In the genomic region with DNA sequence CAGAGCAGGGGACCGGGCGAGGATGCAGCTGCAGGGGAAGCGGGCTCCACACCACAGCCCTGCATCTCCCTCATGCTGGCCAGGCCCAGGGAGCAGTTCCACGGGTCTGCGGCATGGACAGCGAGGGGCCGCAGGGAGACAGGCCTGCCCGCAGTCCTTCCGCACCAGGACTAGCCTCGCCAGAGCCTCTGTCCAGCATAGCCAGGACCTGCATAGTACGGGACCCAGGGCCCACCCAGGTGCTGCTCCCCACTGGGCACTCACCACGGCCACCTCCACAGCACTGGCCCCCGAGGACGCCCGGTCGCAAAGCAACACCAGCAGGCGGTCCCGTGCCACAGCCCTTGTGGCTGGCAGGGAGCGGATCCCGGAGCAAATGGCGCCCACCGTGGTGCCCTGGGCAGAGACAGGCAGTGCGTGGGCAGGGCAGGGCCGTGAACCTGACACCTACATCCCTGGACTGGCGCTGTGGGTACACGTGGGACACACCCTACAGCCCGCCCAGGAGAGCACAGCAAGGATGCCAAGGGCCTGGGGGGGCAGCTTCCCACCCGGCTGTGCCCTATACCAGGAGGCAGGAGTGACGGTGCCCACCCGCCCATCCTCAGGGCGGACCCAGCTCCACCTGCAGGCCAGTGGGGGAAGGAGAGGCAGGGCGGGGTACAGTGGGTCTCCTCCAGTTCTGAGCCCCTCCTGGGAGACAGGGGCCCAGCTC, we compare ENCODE assay signal across 19 cellular contexts. TPM values are rescaled to one million over a fixed set of nuclear protein-coding genes. Genes with fewer than 3 reads are reported as not detected.
DNase-seq lines count a peak whose midpoint lies in the region; ATAC-seq and TF ChIP-seq lines count a peak whose summit lies in the region.
"Had no signal": no experiment of that assay in that cellular context is flagged by ENCODE, and none has a peak within 500 bp of the region (broad histone marks: within the 10 kb centered on the region; RNA-seq: fewer than 3 reads in every experiment).

No MANE protein-coding gene starts in this region.

- no peak overlapping the region for H3K27ac Mint-ChIP-seq in activated T-cell treated with anti-CD3 and anti-CD28 coated beads, Interleukin-2, amount 50 U/mL, for 24 hours
- no peak overlapping the region for H3K27ac Mint-ChIP-seq in HFFc6
- H3K27ac Mint-ChIP-seq: activated B cell treated with CpG ODN at 0.5 μM for 24 hours; CD4-positive, alpha-beta T cell; T-helper 1 cell treated with Interleukin-12 subunit alpha and Interleukin-12 subunit beta and Interleukin-4 antibody, amounts not matched to agents 30 μg/mL and 1 μg/mL, for 36 hours had no signal

- intact Hi-C loops in heart left ventricle (cut with DNase I): no loop called here
- intact Hi-C loops in spleen (cut with DNase I; ENCODE audit: low total_unique reads): no loop called here

- H3K36me3 ChIP-seq in heart left ventricle (peaks cover 0 to 82% (median 12%) of the 10 kb centered on the region in 9 donors), spleen (peaks cover 0 to 2% (median 0%) of the 10 kb centered on the region in 6 donors)

- H3K9me3 Mint-ChIP-seq in activated T-cell treated with anti-CD3 and anti-CD28 coated beads, Interleukin-2, amount 50 U/mL, for 24 hours: peaks cover 3% of the 10 kb centered on the region
- H3K9me3 Mint-ChIP-seq in HFFc6: peaks cover 13% of the 10 kb centered on the region
- H3K9me3 Mint-ChIP-seq: CD4-positive, alpha-beta T cell had no signal

- peak; percentile 12 for DNase-seq in activated T-cell treated with anti-CD3 and anti-CD28 coated beads, Interleukin-2, amount 50 U/mL, for 1 hour
- no peak for DNase-seq in activated T-cell treated with anti-CD3 and anti-CD28 coated beads, Interleukin-2, amount 50 U/mL, for 24 hours
- no peak for DNase-seq in HFFc6
- DNase-seq in heart left ventricle: peak in 3 of 5 donors; percentile 14 to 60 (median 15)
- peak; percentile 68 for DNase-seq in spleen
- no peak for DNase-seq in NCI-H2227 (lab: John Stamatoyannopoulos, UW; ENCODE audit: unreplicated experiment)
- no peak for DNase-seq in activated gamma-delta T cell (lab: John Stamatoyannopoulos, UW)
- DNase-seq in SKM-1 (lab: John Stamatoyannopoulos, UW; ENCODE audit: unreplicated experiment): no peak
- DNase-seq: activated B cell treated with CpG ODN at 0.5 μM for 24 hours; activated naive CD4-positive, alpha-beta T cell treated with Interleukin-2 at 50 U/mL for 16 hours; dermis blood vessel endothelial cell; NCI-H1417 treated with DMSO at 0.1 percent for 48 hours; NCI-H226; NK-92 treated with Interleukin-12 subunit alpha and Interleukin-12 subunit beta, amount 100 ng/mL, for 24 hours; occipital lobe had no signal

- H3K4me3 Mint-ChIP-seq in activated T-cell treated with anti-CD3 and anti-CD28 coated beads, Interleukin-2, amount 50 U/mL, for 24 hours: no peak overlapping the region
- no peak overlapping the region for H3K4me3 Mint-ChIP-seq in HFFc6
- H3K4me3 Mint-ChIP-seq: activated B cell treated with CpG ODN at 0.5 μM for 24 hours; CD4-positive, alpha-beta T cell; T-helper 1 cell treated with Interleukin-12 subunit alpha and Interleukin-12 subunit beta and Interleukin-4 antibody, amounts not matched to agents 30 μg/mL and 1 μg/mL, for 36 hours had no signal

- H3K27me3 ChIP-seq in heart left ventricle (no peaks in the 10 kb centered on the region), spleen (replicated peaks in 1 of 7) (no peaks in the 10 kb centered on the region)
- H3K27me3 ChIP-seq: body of pancreas had no signal

- no peaks in the 10 kb centered on the region for H3K36me3 Mint-ChIP-seq in activated T-cell treated with anti-CD3 and anti-CD28 coated beads, Interleukin-2, amount 50 U/mL, for 24 hours (ENCODE audit: low read depth)
- peaks cover 4% of the 10 kb centered on the region; the same call in 1 of the 2 replicates for H3K36me3 Mint-ChIP-seq in HFFc6 (ENCODE audit: low read depth)

- WGBS in heart left ventricle, 4 donors: 93 to 95% (median 94%) methylated on average over 14 to 32 of the region's 32 CpGs
- WGBS in spleen, 5 donors: 89 to 92% (median 90%) methylated on average over 12 to 32 of the region's 32 CpGs

- H3K27ac ChIP-seq in heart left ventricle (no peak overlapping the region), spleen (no peak overlapping the region)
- H3K27ac ChIP-seq: body of pancreas had no signal

- peak; percentile 17; the same call in 1 of the 2 replicates for TF ChIP-seq CTCF in HFFc6 (IDR thresholded peaks at IDR 0.05)
- TF ChIP-seq CTCF in heart left ventricle (IDR thresholded peaks at IDR 0.05): no peak
- no peak for TF ChIP-seq CTCF in spleen (IDR thresholded peaks at IDR 0.05 in 8 of 11, conservative IDR thresholded peaks at IDR 0.05 in 3 of 11)

- H3K4me3 ChIP-seq in heart left ventricle: no peak overlapping the region
- no peak overlapping the region for H3K4me3 ChIP-seq in spleen
- H3K4me3 ChIP-seq: body of pancreas had no signal

- H3K4me1 ChIP-seq in heart left ventricle (no peaks in the 10 kb centered on the region), spleen (no peaks in the 10 kb centered on the region)
- H3K4me1 ChIP-seq: body of pancreas had no signal

- ATAC-seq in heart left ventricle: peak in 2 of 4 donors; percentile 5 to 9
- ATAC-seq: body of pancreas, esophagus mucosa had no signal

- no peaks in the 10 kb centered on the region for H3K27me3 Mint-ChIP-seq in activated T-cell treated with anti-CD3 and anti-CD28 coated beads, Interleukin-2, amount 50 U/mL, for 24 hours
- no peaks in the 10 kb centered on the region; the same call in 1 of the 2 replicates for H3K27me3 Mint-ChIP-seq in HFFc6 (ENCODE audit: insufficient read depth)
- H3K27me3 Mint-ChIP-seq: activated B cell treated with CpG ODN at 0.5 μM for 24 hours; CD4-positive, alpha-beta T cell had no signal

- H3K9me3 ChIP-seq in heart left ventricle (peaks cover 0 to 15% (median 8%) of the 10 kb centered on the region in 12 donors), spleen (peaks cover 0 to 19% (median 11%) of the 10 kb centered on the region in 8 donors)

- H3K4me1 Mint-ChIP-seq in activated T-cell treated with anti-CD3 and anti-CD28 coated beads, Interleukin-2, amount 50 U/mL, for 24 hours (ENCODE audit: low read depth): no peaks in the 10 kb centered on the region
- H3K4me1 Mint-ChIP-seq in HFFc6 (ENCODE audit: low read depth): no peaks in the 10 kb centered on the region
- H3K4me1 Mint-ChIP-seq: activated B cell treated with CpG ODN at 0.5 μM for 24 hours had no signal

- TF ChIP-seq POLR2A in heart left ventricle (IDR thresholded peaks at IDR 0.05) (no peak), spleen (IDR thresholded peaks at IDR 0.05) (no peak)

RNA-seq across cellular contexts. Expression of a gene that starts 23.8 kb away (rescaled TPM):
- total RNA-seq in HFFc6 (2021; fragmentation: NEBNext Ultra II Directional; extraction: Animal tissue kit (Norgen Biotek cat#: 25700)): under 1 TPM; 0.23 to 0.76 (median 0.42) TPM
- total RNA-seq in heart left ventricle (10 to 100 TPM; 20.4 to 62.4 (median 28.6) TPM), spleen (10 to 100 TPM in 1 of 7 donors, 1 to 10 TPM in 6; 3.0 to 10.8 (median 6.0) TPM)
- polyA plus RNA-seq in heart left ventricle (10 to 100 TPM; 19.1 to 25.2 TPM), spleen (10 to 100 TPM in 1 of 3 donors, 1 to 10 TPM in 2; 6.1 to 14.3 (median 6.6) TPM)

RNA-seq across cellular contexts. Expression of a gene that starts 36.3 kb away (rescaled TPM):
- 10 to 100 TPM in 4 of 6 experiments, 1 to 10 TPM in 2; 9.8 to 13.3 (median 11.0) TPM for total RNA-seq in HFFc6 (2021; fragmentation: NEBNext Ultra II Directional; extraction: Animal tissue kit (Norgen Biotek cat#: 25700))
- 10 to 100 TPM; 16.7 to 48.9 (median 23.8) TPM for total RNA-seq in heart left ventricle
- 10 to 100 TPM; 14.3 to 29.6 TPM for polyA plus RNA-seq in heart left ventricle
- total RNA-seq in spleen: 10 to 100 TPM; 10.1 to 31.1 (median 25.3) TPM
- polyA plus RNA-seq in spleen: 10 to 100 TPM; 17.7 to 25.4 (median 17.7) TPM

Comparison
In these comparisons a context has a peak if more than half of its experiments do, and no peak if none do; other contexts are left out.
1. DNase-seq: peak in activated T-cell treated with anti-CD3 and anti-CD28 coated beads, Interleukin-2, amount 50 U/mL, for 1 hour (single experiment), heart left ventricle (3 of 5) and spleen (single experiment); none in activated T-cell treated with anti-CD3 and anti-CD28 coated beads, Interleukin-2, amount 50 U/mL, for 24 hours (single experiment), HFFc6 (single experiment), NCI-H2227 (single experiment), activated gamma-delta T cell (single experiment) and SKM-1 (single experiment).